In the genomic region with DNA sequence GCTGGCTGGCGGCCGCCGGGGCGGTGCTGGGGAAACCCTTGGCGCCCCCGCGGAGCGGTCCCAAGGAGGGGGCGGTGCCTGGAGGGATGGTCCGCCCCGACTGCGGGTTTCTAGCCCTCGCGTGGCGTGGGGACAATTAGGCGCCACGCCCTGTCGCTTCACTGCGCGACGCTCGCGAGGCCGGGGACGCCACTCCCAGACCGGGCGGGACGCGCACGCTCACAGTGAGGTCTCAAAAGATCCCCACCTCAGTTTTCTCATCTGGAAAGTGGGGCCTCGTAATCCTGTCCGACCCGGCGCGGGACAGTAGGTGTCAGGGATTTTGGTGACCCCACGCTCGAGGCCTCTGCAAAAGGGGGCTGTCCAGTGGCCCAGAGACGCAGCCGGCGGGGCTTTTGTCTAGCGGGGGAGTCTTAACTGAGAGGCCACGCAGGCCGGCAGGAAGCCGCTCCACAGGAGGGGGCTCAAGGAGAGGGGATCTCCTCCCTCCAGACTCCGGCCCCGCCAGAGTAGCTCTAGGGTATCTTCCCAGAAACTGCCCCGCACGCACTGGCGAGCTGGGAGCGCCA, we compare ENCODE assay signal across 8 cellular contexts. TPM values are rescaled to one million over a fixed set of nuclear protein-coding genes. Genes with fewer than 3 reads are reported as not detected.
DNase-seq lines count a peak whose midpoint lies in the region; ATAC-seq lines count a peak whose summit lies in the region.

No MANE protein-coding gene starts in this region.

- H3K14ac ChIP-seq in mesenchymal stem cell (ENCODE audit: low read length in 2 of 2) = peak overlapping the region in 1 of 2 experiments; percentile 67

- H3K79me1 ChIP-seq in mesenchymal stem cell (replicated peaks; ENCODE audit: low read length, poor library complexity, severe bottlenecking) = peaks cover 3% of the 10 kb centered on the region

- H3K18ac ChIP-seq in mesenchymal stem cell (ENCODE audit: low read depth in 1 of 2, low read length in 2 of 2) = peak overlapping the region; percentile 90 to 95

- H3K4me2 ChIP-seq in mesenchymal stem cell (ENCODE audit: low read length, poor library complexity, severe bottlenecking) = peak overlapping the region; percentile 92

- peak overlapping the region; percentile 69 for H3K27ac ChIP-seq in mesenchymal stem cell (ENCODE audit: low read length, poor library complexity, severe bottlenecking)

- H3K9ac ChIP-seq in mesenchymal stem cell (ENCODE audit: low read length) = peak overlapping the region; percentile 100

- peaks cover 13% of the 10 kb centered on the region for H3K4me1 ChIP-seq in mesenchymal stem cell (ENCODE audit: control insufficient read depth, insufficient read depth, low read depth, low read length)

- H3K23ac ChIP-seq in mesenchymal stem cell (ENCODE audit: low read length in 2 of 2) = peak overlapping the region in 1 of 2 experiments; percentile 54

- H3K9me3 ChIP-seq in mesenchymal stem cell (ENCODE audit: control insufficient read depth, low read length) = no peaks in the 10 kb centered on the region

- under 1% methylated on average over 43 of the region's 50 CpGs for WGBS in mesenchymal stem cell

- H2BK15ac ChIP-seq in mesenchymal stem cell (ENCODE audit: low read depth, poor library complexity, severe bottlenecking) = no peak overlapping the region

- H2BK12ac ChIP-seq in mesenchymal stem cell (ENCODE audit: low read length in 2 of 2) = no peak overlapping the region

- peak overlapping the region; percentile 84 for H2BK120ac ChIP-seq in mesenchymal stem cell (ENCODE audit: low read depth, low read length)

- peak overlapping the region; percentile 82 to 95 for H3K4ac ChIP-seq in mesenchymal stem cell (ENCODE audit: low read depth in 1 of 2, low read length in 2 of 2)

- peak overlapping the region; percentile 92 for H4K91ac ChIP-seq in mesenchymal stem cell (ENCODE audit: low read length)

- peaks cover 20 to 33% of the 10 kb centered on the region in 2 experiments for H3K27me3 ChIP-seq in mesenchymal stem cell (ENCODE audit: control insufficient read depth in 1 of 2, insufficient read depth in 1 of 2, low read length in 2 of 2)

- no peak overlapping the region for H2AK5ac ChIP-seq in mesenchymal stem cell (ENCODE audit: low read length, severe bottlenecking)

- peak overlapping the region; percentile 94 to 99 for H3K4me3 ChIP-seq in mesenchymal stem cell (ENCODE audit: insufficient read depth in 1 of 2, low read depth in 1 of 2, low read length in 2 of 2)

- H4K8ac ChIP-seq in mesenchymal stem cell (ENCODE audit: low read length) = peak overlapping the region; percentile 90

- peaks cover 10 to 18% of the 10 kb centered on the region in 2 experiments for H3K36me3 ChIP-seq in mesenchymal stem cell (ENCODE audit: control insufficient read depth in 1 of 2, insufficient read depth in 2 of 2, low read depth in 1 of 2, low read length in 2 of 2)

- no peak overlapping the region for H2BK5ac ChIP-seq in mesenchymal stem cell (ENCODE audit: low read depth, low read length, poor library complexity, severe bottlenecking)

- DNase-seq in NCI-H1436 (lab: John Stamatoyannopoulos, UW) = peak; percentile 78
- DNase-seq in NCI-H1436 treated with DMSO at 0.1 percent for 48 hours (lab: John Stamatoyannopoulos, UW) = no peak
- DNase-seq in NCI-H446 treated with DMSO at 0.1 percent for 48 hours (lab: John Stamatoyannopoulos, UW) = peak; percentile 47
- DNase-seq in activated CD4-positive, alpha-beta T cell treated with anti-CD3 and anti-CD28 coated beads, Interleukin-2, amount 50 U/mL, for 4 hours = peak; percentile 86 to 88
- peak; percentile 86 for DNase-seq in ecto neural progenitor cell (ENCODE audit: low spot score)
- peak; percentile 79 for DNase-seq in mesenchymal stem cell
- peak; percentile 91 for DNase-seq in stimulated activated CD8-positive, alpha-beta memory T cell treated with anti-CD3 and anti-CD28 coated beads, Interleukin-12 subunit alpha, Interleukin-12 subunit beta, amount 100 ng/mL, for 4 hours (ENCODE audit: low read depth)

- ATAC-seq in HG02885 (IDR thresholded peaks at IDR 0.05; ENCODE audit: poor library complexity, unreplicated experiment) = peak; percentile 66

- peak overlapping the region; percentile 72 for H2AFZ ChIP-seq in mesenchymal stem cell (ENCODE audit: low read depth, low read length)

RNA-seq across cellular contexts. Expression of gene CLK3, which starts 0.8 kb away (rescaled TPM):
- polyA plus RNA-seq in mesenchymal stem cell (2013, experiment 1 of 2) = 65.2 TPM
- 61.1 TPM for polyA plus RNA-seq in mesenchymal stem cell (2013, experiment 2 of 2)
